ENCODE assay signal across 22 cellular contexts in the genomic region with DNA sequence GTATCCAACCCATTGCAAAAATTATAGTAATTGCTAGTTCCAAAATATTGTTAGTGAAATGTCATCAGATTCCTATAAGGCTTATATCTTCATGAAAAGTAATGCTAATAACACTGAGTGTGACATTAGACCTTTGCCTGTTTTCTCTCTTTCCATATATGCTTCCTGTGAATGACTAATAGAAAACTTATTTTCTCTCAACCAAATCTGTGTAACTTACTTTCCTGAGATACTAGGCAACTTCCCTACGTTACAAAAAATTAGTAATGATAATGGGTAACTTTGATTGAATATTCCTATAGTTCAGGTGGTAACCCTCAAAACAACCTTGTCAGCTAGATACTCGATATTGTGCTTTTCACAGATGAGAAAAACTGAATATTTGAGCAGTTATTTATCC.
"Had no signal": no experiment of that assay in that cellular context is flagged by ENCODE, and none has a peak within 500 bp of the region (broad histone marks: within the 10 kb centered on the region; RNA-seq: fewer than 3 reads in every experiment).

No MANE protein-coding gene starts in this region.

- H3K27me3 ChIP-seq: body of pancreas, cardiac muscle cell, foreskin keratinocyte, heart right ventricle, ovary, testis, transverse colon had no signal

- H3K4me3 ChIP-seq: body of pancreas, cardiac muscle cell, coronary artery, heart right ventricle, ovary, skin epidermis, testis, transverse colon had no signal

- H3K9me3 ChIP-seq: body of pancreas, ovary, testis, transverse colon had no signal

- H3K4me1 ChIP-seq: body of pancreas, foreskin keratinocyte, testis, transverse colon had no signal

- H3K27ac ChIP-seq: body of pancreas, cardiac muscle cell, coronary artery, foreskin keratinocyte, heart right ventricle, ovary, skin epidermis, testis, transverse colon had no signal

- DNase-seq: activated naive CD4-positive, alpha-beta T cell; activated T-cell treated with anti-CD3 and anti-CD28 coated beads for 4 hours; activated T-cell treated with anti-CD3 and anti-CD28 coated beads, Interleukin-2, amount 50 U/mL, for 72 hours; body of pancreas; cerebellar nuclear complex; foreskin keratinocyte; heart right ventricle; islet precursor cell; left colon; midbrain; naive thymus-derived CD4-positive, alpha-beta T cell; ovary; stimulated activated CD4-positive, alpha-beta T cell treated with anti-CD3 and anti-CD28 coated beads, Interleukin-12 subunit alpha, Interleukin-12 subunit beta, amount 100 ng/mL, for 4 hours; stimulated activated CD4-positive, alpha-beta T cell treated with anti-CD3 and anti-CD28 coated beads, Interleukin-4, amount 100 ng/mL, for 1 hour; stimulated activated naive CD8-positive, alpha-beta T cell treated with anti-CD3 and anti-CD28 coated beads, Interleukin-15, Interleukin-2, amounts not matched to agents 100 U/mL and 50 U/mL, for 24 hours; T-helper 17 cell; T1000; testis; transverse colon had no signal

- H3K36me3 ChIP-seq: cardiac muscle cell, ovary, transverse colon had no signal
